In genomic region chr4:180054291-180054690, GRCh38 we compare ENCODE assay signal across 30 cellular contexts.
"Had no signal": no experiment of that assay in that cellular context is flagged by ENCODE, and none has a peak within 500 bp of the region (broad histone marks: within the 10 kb centered on the region; RNA-seq: fewer than 3 reads in every experiment).

No MANE protein-coding gene starts in this region.

- ATAC-seq: activated CD4-positive, alpha-beta T cell treated with anti-CD3 and anti-CD28 coated beads for 36 hours; activated CD4-positive, CD25-positive, alpha-beta regulatory T cell treated with anti-CD3 and anti-CD28 coated beads, Interleukin-2, amount 50 U/mL, for 24 hours; activated CD8-positive, alpha-beta T cell treated with anti-CD3 and anti-CD28 coated beads, Interleukin-2, amount 10 ng/mL, durations not matched to agents 7 days and 5 days; activated naive CD4-positive, alpha-beta T cell treated with anti-CD3 and anti-CD28 coated beads, Interleukin-2, amount 50 U/mL, for 72 hours; Right ventricle myocardium inferior had no signal

- H3K9me3 Mint-ChIP-seq: activated CD4-positive, alpha-beta T cell treated with anti-CD3 and anti-CD28 coated beads, Interleukin-2, amount 10 ng/mL, durations not matched to agents 7 days and 5 days; activated naive CD4-positive, alpha-beta T cell treated with anti-CD3 and anti-CD28 coated beads, Interleukin-2, amount 50 U/mL, for 72 hours; activated T-helper 2 cell treated with anti-CD3 and anti-CD28 coated beads, Interferon-gamma antibody, Interleukin-2, Interleukin-4, amounts not matched to agents 10 μg/mL and 5 μg/mL and 100 μg/mL, durations not matched to agents 14 hours and 24 hours and 36 hours; brain had no signal

- H3K36me3 Mint-ChIP-seq: brain had no signal

- H3K27ac Mint-ChIP-seq: activated CD4-positive, alpha-beta T cell treated with anti-CD3 and anti-CD28 coated beads for 36 hours; activated CD4-positive, alpha-beta T cell treated with anti-CD3 and anti-CD28 coated beads, Interleukin-2, amount 10 ng/mL, durations not matched to agents 7 days and 5 days; activated CD8-positive, alpha-beta T cell treated with anti-CD3 and anti-CD28 coated beads, Interleukin-2, amount 10 ng/mL, durations not matched to agents 7 days and 5 days; activated naive CD4-positive, alpha-beta T cell treated with anti-CD3 and anti-CD28 coated beads, Interleukin-2, amount 50 U/mL, for 72 hours; activated T-cell treated with anti-CD3 and anti-CD28 coated beads, Interleukin-2, amount 50 U/mL, for 24 hours; activated T-helper 2 cell treated with anti-CD3 and anti-CD28 coated beads, Interferon-gamma antibody, Interleukin-2, Interleukin-4, amounts not matched to agents 10 μg/mL and 5 μg/mL and 100 μg/mL, durations not matched to agents 14 hours and 24 hours and 36 hours; brain had no signal

- DNase-seq: activated CD4-positive, alpha-beta T cell treated with anti-CD3 and anti-CD28 coated beads for 36 hours; activated CD4-positive, alpha-beta T cell treated with anti-CD3 and anti-CD28 coated beads, Interleukin-2, amount 10 ng/mL, durations not matched to agents 7 days and 5 days; activated CD4-positive, alpha-beta T cell treated with anti-CD3 and anti-CD28 coated beads, Interleukin-2, amount 50 U/mL, for 48 hours; activated CD8-positive, alpha-beta T cell treated with anti-CD3 and anti-CD28 coated beads, Interleukin-2, amount 10 ng/mL, durations not matched to agents 7 days and 5 days; activated gamma-delta T cell; activated naive CD4-positive, alpha-beta T cell treated with Interleukin-2 at 50 U/mL for 16 hours; activated T-cell treated with anti-CD3 and anti-CD28 coated beads, Interleukin-2, amount 50 U/mL, for 24 hours; cerebellar nuclear complex; Karpas-422; KBM-7; NCI-H1105; NCI-H1417 treated with DMSO at 0.1 percent for 48 hours; NCI-H187 treated with DMSO at 0.1 percent for 48 hours; NCI-H2081; NCI-H2171 treated with DMSO at 0.1 percent for 48 hours; NCI-H2227 treated with DMSO at 0.1 percent for 48 hours; NCI-H446; NCI-H510A treated with DMSO at 0.1 percent for 48 hours; NCI-H526 treated with DMSO at 0.1 percent for 48 hours; NCI-H82; NK-92 treated with Interleukin-12 subunit alpha and Interleukin-12 subunit beta, amount 100 ng/mL, for 24 hours; PC-9; SW 1271; T-helper 1 cell; T1000 had no signal

- H3K4me3 Mint-ChIP-seq: activated CD4-positive, alpha-beta T cell treated with anti-CD3 and anti-CD28 coated beads for 36 hours; activated CD4-positive, alpha-beta T cell treated with anti-CD3 and anti-CD28 coated beads, Interleukin-2, amount 10 ng/mL, durations not matched to agents 7 days and 5 days; activated CD8-positive, alpha-beta T cell treated with anti-CD3 and anti-CD28 coated beads, Interleukin-2, amount 10 ng/mL, durations not matched to agents 7 days and 5 days; activated T-cell treated with anti-CD3 and anti-CD28 coated beads, Interleukin-2, amount 50 U/mL, for 24 hours had no signal
